In the genomic region with DNA sequence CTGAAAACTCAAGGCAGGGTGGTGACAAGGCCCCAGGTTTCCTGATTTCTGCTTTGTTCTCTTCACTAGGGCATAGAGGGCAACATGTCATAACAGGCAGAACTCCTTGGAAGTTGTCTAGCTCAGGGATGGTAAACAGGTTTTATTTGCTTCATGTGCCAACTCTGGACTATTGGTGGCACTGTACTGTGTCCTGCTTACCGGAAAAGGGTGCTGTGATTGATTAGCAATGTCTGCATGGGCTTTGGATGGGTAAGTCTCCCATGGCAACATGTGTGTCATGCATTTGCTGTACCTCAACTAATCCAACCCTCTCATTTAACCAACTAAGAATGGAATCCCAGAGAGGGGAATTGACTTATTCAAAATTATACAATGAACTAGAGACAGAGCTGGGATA, we compare ENCODE assay signal across 18 cellular contexts.
DNase-seq lines count a peak whose midpoint lies in the region; ATAC-seq and TF ChIP-seq lines count a peak whose summit lies in the region.
"Had no signal": no experiment of that assay in that cellular context is flagged by ENCODE, and none has a peak within 500 bp of the region (broad histone marks: within the 10 kb centered on the region; RNA-seq: fewer than 3 reads in every experiment).

No MANE protein-coding gene starts in this region.

- POLR2A ChIA-PET in MCF 10A (lab: Yijun Ruan, JAX) (interaction anchor here (1.2 to 1.6 kb wide), 2 partner anchors 1293 to 1299 kb away, joined by 3 to 5 read pairs; partner anchors contain the start of gene PLPP3), PC-3 (lab: Charles Lee; ENCODE audit: unreplicated experiment) (no interaction called here)

- intact Hi-C loops in MCF 10A (cut with micrococcal nuclease) = loop anchor here (1.0 to 10.0 kb wide), 4 partner anchors 189 to 1535 kb away; no protein-coding TSS in a partner anchor
- intact Hi-C loops in breast epithelium (cut with DNase I; ENCODE audit: low total_unique reads) = no loop called here
- intact Hi-C loops in PC-3 (cut with micrococcal nuclease) = loop anchor here (1.0 to 10.0 kb wide), 8 partner anchors 52 to 1536 kb away; no protein-coding TSS in a partner anchor
- intact Hi-C loops in esophagus muscularis mucosa (cut with DNase I) = loop anchor here (2.0 kb wide), 3 partner anchors 1299 to 1535 kb away; no protein-coding TSS in a partner anchor
- intact Hi-C loops in thyroid gland (cut with DNase I) = loop anchor here (5.0 to 10.0 kb wide), 2 partner anchors 1421 to 1539 kb away; no protein-coding TSS in a partner anchor

- TF ChIP-seq POLR2A in breast epithelium (IDR thresholded peaks at IDR 0.05) (no peak), esophagus muscularis mucosa (IDR thresholded peaks at IDR 0.05; ENCODE audit: low read depth) (no peak), thyroid gland (IDR thresholded peaks at IDR 0.05) (no peak)

- BruUV-seq in MCF 10A (replicated peaks; lab: Mats Ljungman, UMichigan) (no TSS peak), PC-3 (replicated peaks; lab: Mats Ljungman, UMichigan) (no TSS peak)

- H2AFZ ChIP-seq in PC-3 (ENCODE audit: low read length) = no peak overlapping the region

- H3K27me3 ChIP-seq in breast epithelium = no peaks in the 10 kb centered on the region
- H3K27me3 ChIP-seq in PC-3 (ENCODE audit: low read length) = no peaks in the 10 kb centered on the region
- no peaks in the 10 kb centered on the region for H3K27me3 ChIP-seq in esophagus muscularis mucosa
- H3K27me3 ChIP-seq in thyroid gland = no peaks in the 10 kb centered on the region
- H3K27me3 ChIP-seq: brain microvascular endothelial cell had no signal

- no peak overlapping the region for H3K4me3 ChIP-seq in breast epithelium
- no peak overlapping the region for H3K4me3 ChIP-seq in PC-3 (ENCODE audit: low read length)
- no peak overlapping the region for H3K4me3 ChIP-seq in esophagus muscularis mucosa
- H3K4me3 ChIP-seq in thyroid gland (replicated peaks in 1 of 3) = no peak overlapping the region

- WGBS in esophagus muscularis mucosa = no CpG with 5 or more reads among the region's 1 CpG
- 83 to 95% methylated on average over 1 of the region's 1 CpG for WGBS in thyroid gland, 2 donors

- H3K36me3 Mint-ChIP-seq in MCF 10A (ENCODE audit: insufficient read depth, unreplicated experiment) = peaks cover 6% of the 10 kb centered on the region
- H3K36me3 Mint-ChIP-seq: activated naive CD4-positive, alpha-beta T cell treated with anti-CD3 and anti-CD28 coated beads, Interleukin-2, amount 50 U/mL, for 72 hours; naive B cell had no signal

- no peak for TF ChIP-seq EP300 in esophagus muscularis mucosa (IDR thresholded peaks at IDR 0.05)

- H3K79me2 ChIP-seq in PC-3 (ENCODE audit: low read length) = no peaks in the 10 kb centered on the region

- DNase-seq in MCF 10A (ENCODE audit: unreplicated experiment) = peak; percentile 29
- no peak for DNase-seq in breast epithelium (ENCODE audit: low spot score in 2 of 2)
- DNase-seq in PC-3 = peak; percentile 55
- DNase-seq in esophagus muscularis mucosa (ENCODE audit: extremely low spot score) = peak; percentile 77
- no peak for DNase-seq in thyroid gland
- no peak for DNase-seq in NCI-H1436 (lab: John Stamatoyannopoulos, UW)
- DNase-seq: activated CD4-positive, alpha-beta T cell treated with anti-CD3 and anti-CD28 coated beads, Interleukin-2, amount 10 ng/mL, durations not matched to agents 24 days and 14 days; activated T-cell treated with anti-CD3 and anti-CD28 coated beads, Interleukin-2, amount 50 U/mL, for 24 hours; AML-193; brain microvascular endothelial cell; naive B cell; NCI-H2029 treated with DMSO at 0.1 percent for 48 hours; SIG-M5; T1000 had no signal

- H3K9me2 ChIP-seq in PC-3 (replicated peaks; ENCODE audit: low read length) = no peaks in the 10 kb centered on the region

- H3K4me1 Mint-ChIP-seq in MCF 10A (ENCODE audit: insufficient read depth, unreplicated experiment) = peaks cover 5% of the 10 kb centered on the region

- no peaks in the 10 kb centered on the region for H4K20me1 ChIP-seq in PC-3 (ENCODE audit: low read length)

- H3F3A ChIP-seq in PC-3 (ENCODE audit: low read length, unreplicated experiment) = no peaks in the 10 kb centered on the region

- CTCF ChIA-PET in MCF 10A (lab: Yijun Ruan, JAX) (interaction anchor here (0.6 to 4.5 kb wide), 14 partner anchors 9 to 1426 kb away, joined by 3 to 129 read pairs (median 4); partner anchors contain the start of gene PLPP3), PC-3 (lab: Charles Lee) (interaction anchor here (1.0 to 1.3 kb wide), 2 partner anchors 52 to 187 kb away, joined by 3 to 8 read pairs; no protein-coding TSS in a partner anchor)

- no peak overlapping the region for H3K4me2 ChIP-seq in PC-3 (ENCODE audit: low read length)

- no peaks in the 10 kb centered on the region for H3K36me3 ChIP-seq in breast epithelium
- no peaks in the 10 kb centered on the region for H3K36me3 ChIP-seq in PC-3 (ENCODE audit: low read depth, low read length)
- H3K36me3 ChIP-seq in esophagus muscularis mucosa = no peaks in the 10 kb centered on the region
- no peaks in the 10 kb centered on the region for H3K36me3 ChIP-seq in thyroid gland
- H3K36me3 ChIP-seq: brain microvascular endothelial cell had no signal

- H3K27ac Mint-ChIP-seq in MCF 10A (ENCODE audit: low read depth, unreplicated experiment) = no peak overlapping the region
- H3K27ac Mint-ChIP-seq: activated T-cell treated with anti-CD3 and anti-CD28 coated beads, Interleukin-2, amount 50 U/mL, for 24 hours; progenitor cell of endocrine pancreas had no signal

- no peaks in the 10 kb centered on the region for H3K9me3 Mint-ChIP-seq in MCF 10A (ENCODE audit: unreplicated experiment)
- H3K9me3 Mint-ChIP-seq: activated CD4-positive, alpha-beta T cell treated with anti-CD3 and anti-CD28 coated beads, Interleukin-2, amount 10 ng/mL, durations not matched to agents 24 days and 14 days; activated naive CD4-positive, alpha-beta T cell treated with anti-CD3 and anti-CD28 coated beads, Interleukin-2, amount 50 U/mL, for 72 hours; activated T-cell treated with anti-CD3 and anti-CD28 coated beads, Interleukin-2, amount 50 U/mL, for 24 hours; naive B cell had no signal

- no peak overlapping the region for H3K4me3 Mint-ChIP-seq in MCF 10A (ENCODE audit: unreplicated experiment)
- H3K4me3 Mint-ChIP-seq: activated CD4-positive, alpha-beta T cell treated with anti-CD3 and anti-CD28 coated beads, Interleukin-2, amount 10 ng/mL, durations not matched to agents 24 days and 14 days; activated T-cell treated with anti-CD3 and anti-CD28 coated beads, Interleukin-2, amount 50 U/mL, for 24 hours; naive B cell had no signal

- H3K9ac ChIP-seq in PC-3 (ENCODE audit: low read length) = no peak overlapping the region

- H3K4me1 ChIP-seq in breast epithelium (no peaks in the 10 kb centered on the region), PC-3 (ENCODE audit: insufficient read depth, low read length) (peaks cover 10% of the 10 kb centered on the region), esophagus muscularis mucosa (peaks cover 0 to 8% (median 2%) of the 10 kb centered on the region in 4 donors), thyroid gland (no peaks in the 10 kb centered on the region)

- no peaks in the 10 kb centered on the region for H3K27me3 Mint-ChIP-seq in MCF 10A (ENCODE audit: insufficient read depth, unreplicated experiment)

- no peak overlapping the region for H3K27ac ChIP-seq in breast epithelium
- no peak overlapping the region for H3K27ac ChIP-seq in PC-3 (ENCODE audit: low read length)
- H3K27ac ChIP-seq in esophagus muscularis mucosa (replicated peaks in 1 of 4) = no peak overlapping the region
- no peak overlapping the region for H3K27ac ChIP-seq in thyroid gland
- H3K27ac ChIP-seq: brain microvascular endothelial cell had no signal

- H3K9me3 ChIP-seq in breast epithelium (no peaks in the 10 kb centered on the region), PC-3 (ENCODE audit: low read length) (no peaks in the 10 kb centered on the region), esophagus muscularis mucosa (no peaks in the 10 kb centered on the region), thyroid gland (no peaks in the 10 kb centered on the region)

- ATAC-seq in PC-3 (peak; percentile 50; the same call in 1 of the 2 replicates), GM18861 (IDR thresholded peaks at IDR 0.05; ENCODE audit: unreplicated experiment) (no peak), GM19324 (IDR thresholded peaks at IDR 0.05; ENCODE audit: low FRiP score, unreplicated experiment) (no peak)
- ATAC-seq: activated naive CD4-positive, alpha-beta T cell treated with anti-CD3 and anti-CD28 coated beads, Interleukin-2, amount 50 U/mL, for 72 hours had no signal

- no peak for TF ChIP-seq CTCF in MCF 10A (IDR thresholded peaks at IDR 0.05; ENCODE audit: unreplicated experiment)
- TF ChIP-seq CTCF in breast epithelium (IDR thresholded peaks at IDR 0.05) = no peak
- peak; percentile 48 for TF ChIP-seq CTCF in PC-3 (conservative IDR thresholded peaks at IDR 0.05; ENCODE audit: low read depth, low read length)
- TF ChIP-seq CTCF in esophagus muscularis mucosa (IDR thresholded peaks at IDR 0.05) = no peak
- TF ChIP-seq CTCF in thyroid gland (IDR thresholded peaks at IDR 0.05) = no peak

Comparison
In these comparisons a context has a peak if more than half of its experiments do, and no peak if none do; other contexts are left out.
1. DNase-seq: peak in MCF 10A (single experiment), PC-3 (single experiment) and esophagus muscularis mucosa (single experiment); none in breast epithelium (0 of 2), thyroid gland (0 of 2) and NCI-H1436 (single experiment).